Comparison of ENCODE assay signal across 8 cellular contexts in the genomic region with DNA sequence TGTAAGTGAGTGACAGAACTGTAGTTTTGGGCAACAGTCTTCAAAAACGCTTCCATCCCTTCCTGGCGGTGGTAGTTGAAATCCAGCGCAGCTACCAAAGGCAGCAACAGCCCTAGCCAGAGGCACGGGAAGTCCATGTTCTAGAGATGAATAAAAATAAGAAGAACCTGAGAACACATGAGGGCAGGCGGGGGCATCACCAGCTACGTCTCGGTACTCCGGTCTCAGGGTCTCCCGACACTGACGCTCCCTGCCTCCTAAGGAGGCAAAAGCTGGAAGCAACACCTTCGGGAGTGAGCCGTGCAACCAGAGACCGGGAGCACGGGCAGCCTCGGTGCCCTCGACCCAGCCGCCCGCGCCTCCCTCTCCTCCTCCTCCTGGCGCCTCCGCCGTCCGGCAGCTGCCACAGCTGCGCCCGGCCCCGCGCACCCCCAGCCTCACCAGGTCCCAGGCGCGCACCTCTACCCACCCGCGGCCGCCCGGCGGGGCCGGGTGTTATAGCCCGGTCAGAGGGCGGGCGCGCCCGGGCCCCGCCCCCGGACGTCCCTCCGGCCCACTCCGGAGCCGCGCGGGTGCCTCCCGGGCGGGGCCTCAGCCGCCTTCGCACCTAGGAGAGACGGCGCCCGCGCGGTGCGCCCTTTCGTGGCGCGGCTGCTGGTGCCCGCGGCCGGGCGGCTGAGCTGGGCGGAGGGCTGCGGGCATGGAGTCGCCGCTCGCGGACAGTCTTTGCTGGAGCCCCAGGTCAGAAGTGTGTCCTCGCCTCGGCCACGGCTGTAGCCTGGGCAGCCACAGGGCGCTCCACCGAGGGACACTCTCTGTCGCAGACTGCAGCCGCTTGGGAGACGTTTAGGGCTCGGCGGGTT. TPM values are rescaled to one million over a fixed set of nuclear protein-coding genes. Genes with fewer than 3 reads are reported as not detected.
DNase-seq lines count a peak whose midpoint lies in the region; ATAC-seq and TF ChIP-seq lines count a peak whose summit lies in the region.

A gene (minus strand): TSS at position 471 of the 863 bp plus-strand sequence. CDS start 334 bp downstream, at position 137.

- no peak for TF ChIP-seq CTCF in GM20000 (IDR thresholded peaks at IDR 0.05; ENCODE audit: extremely low read depth, missing control alignments)
- TF ChIP-seq CTCF in left ventricle myocardium inferior (IDR thresholded peaks at IDR 0.05; ENCODE audit: borderline replicate concordance), result no peak
- TF ChIP-seq CTCF in transverse colon (IDR thresholded peaks at IDR 0.05), result peak in 1 of 5 experiments; percentile 10

- DNase-seq in Caki2 (ENCODE audit: low read depth), result peak; percentile 90
- peak; percentile 90 for DNase-seq in GM20000 (ENCODE audit: low spot score)
- peak; percentile 11 for DNase-seq in HT-29 (ENCODE audit: low spot score)
- peak; percentile 16 to 48 for DNase-seq in SW 1271 (lab: John Stamatoyannopoulos, UW)
- peak; percentile 75 for DNase-seq in activated naive CD8-positive, alpha-beta T cell treated with anti-CD3 and anti-CD28 coated beads, Interleukin-2, amount 50 U/mL, for 24 hours
- DNase-seq in left ventricle myocardium inferior, result peak; percentile 67
- DNase-seq in posterior vena cava (ENCODE audit: low spot score), result peak; percentile 89
- DNase-seq in transverse colon, result peak; percentile 85

- intact Hi-C loops in left ventricle myocardium inferior (cut with micrococcal nuclease) (no loop called here), posterior vena cava (cut with DNase I) (no loop called here), transverse colon (cut with DNase I; ENCODE audit: low total_unique reads) (no loop called here)

- H3K27me3 ChIP-seq in left ventricle myocardium inferior (ENCODE audit: low read depth) (peaks cover 20% of the 10 kb centered on the region), transverse colon (peaks cover 13% of the 10 kb centered on the region)

- WGBS in transverse colon (ENCODE audit: low coverage in 1 of 2), 2 donors, result 1% methylated on average over 45 of the region's 81 CpGs; no CpG with 5 or more reads in 1 of the 2 donors

- H3K9me3 Mint-ChIP-seq in activated naive CD8-positive, alpha-beta T cell treated with anti-CD3 and anti-CD28 coated beads, Interleukin-2, amount 50 U/mL, for 24 hours, result no peaks in the 10 kb centered on the region

- H3K4me3 ChIP-seq in left ventricle myocardium inferior (peak within 1 kb of the TSS; percentile 80), transverse colon (peak within 1 kb of the TSS; percentile 55 to 79 (median 67))

- H3K4me1 ChIP-seq in left ventricle myocardium inferior, result peaks cover 29% of the 10 kb centered on the region
- peaks cover 0 to 25% (median 10%) of the 10 kb centered on the region in 4 donors for H3K4me1 ChIP-seq in transverse colon

- H3K27me3 Mint-ChIP-seq in activated naive CD8-positive, alpha-beta T cell treated with anti-CD3 and anti-CD28 coated beads, Interleukin-2, amount 50 U/mL, for 24 hours, result peaks cover 26% of the 10 kb centered on the region

- peaks cover 7% of the 10 kb centered on the region for H3K36me3 Mint-ChIP-seq in activated naive CD8-positive, alpha-beta T cell treated with anti-CD3 and anti-CD28 coated beads, Interleukin-2, amount 50 U/mL, for 24 hours (ENCODE audit: low read depth)

- H3K27ac ChIP-seq in left ventricle myocardium inferior (replicated peaks) (peak within 1 kb of the TSS; percentile 72), transverse colon (peak within 1 kb of the TSS; percentile 78 to 91 (median 86))

- H3K9me3 ChIP-seq in left ventricle myocardium inferior (replicated peaks) (peaks cover under 1% of the 10 kb centered on the region), transverse colon (no peaks in the 10 kb centered on the region)

- H3K4me1 Mint-ChIP-seq in activated naive CD8-positive, alpha-beta T cell treated with anti-CD3 and anti-CD28 coated beads, Interleukin-2, amount 50 U/mL, for 24 hours, result peaks cover 28% of the 10 kb centered on the region

- TF ChIP-seq POLR2A in transverse colon (IDR thresholded peaks at IDR 0.05), result peak; percentile 92

- TF ChIP-seq EP300 in transverse colon (IDR thresholded peaks at IDR 0.05; ENCODE audit: low read depth), result no peak

- in situ Hi-C loops in Caki2 (cut with HindIII; ENCODE audit: low pct_unique_long_range_greater_than_20kb, low sequenced_read_pairs), result no loop called here
- in situ Hi-C loops in transverse colon (cut with MboI; ENCODE audit: low pct_ligation_motif_present in 1 of 4, low pct_unique_long_range_greater_than_20kb in 1 of 4, low sequenced_read_pairs in 3 of 4), result no loop called here

- H3K36me3 ChIP-seq in left ventricle myocardium inferior (no peaks in the 10 kb centered on the region), transverse colon (no peaks in the 10 kb centered on the region)

- H3K27ac Mint-ChIP-seq in activated naive CD8-positive, alpha-beta T cell treated with anti-CD3 and anti-CD28 coated beads, Interleukin-2, amount 50 U/mL, for 24 hours, result peak within 1 kb of the TSS; percentile 42

- ATAC-seq in activated naive CD8-positive, alpha-beta T cell treated with anti-CD3 and anti-CD28 coated beads, Interleukin-2, amount 50 U/mL, for 24 hours, result peak; percentile 97

- H3K4me3 Mint-ChIP-seq in activated naive CD8-positive, alpha-beta T cell treated with anti-CD3 and anti-CD28 coated beads, Interleukin-2, amount 50 U/mL, for 24 hours, result peak within 1 kb of the TSS; percentile 81

RNA-seq across cellular contexts. Expression of the gene that starts here (rescaled TPM):
- total RNA-seq in Caki2 (2014; rRNA removed; shearing (Covaris generic); ENCODE audit: low replicate concordance), result 18.0 and 62.9 TPM in 2 replicates
- 0.34 TPM in 1 of 2 replicates, not detected in the other for total RNA-seq in HT-29 (2014; rRNA removed; shearing (Covaris generic))
- total RNA-seq in left ventricle myocardium inferior (6.3 TPM), posterior vena cava (10 to 100 TPM; 20.4 to 42.7 TPM), transverse colon (100 to 1,000 TPM in 3 of 4 donors, 10 to 100 TPM in 1; 36.4 to 147 (median 107) TPM)

Comparison
In these comparisons a context has a peak if more than half of its experiments do, and no peak if none do; other contexts are left out.
1. Peak in every context shown above with its lines: DNase-seq, ATAC-seq, H3K4me3 ChIP-seq and H3K27ac ChIP-seq.
2. Peak in DNase-seq in HT-29; RNA of the gene not detected or under 1 TPM.
3. DNase-seq: peak in every context shown above with its lines; median percentile 90 in Caki2; 90 in GM20000; 89 in posterior vena cava; 85 in transverse colon; 75 in activated naive CD8-positive, alpha-beta T cell treated with anti-CD3 and anti-CD28 coated beads, Interleukin-2, amount 50 U/mL, for 24 hours; 67 in left ventricle myocardium inferior; 32 in SW 1271; 11 in HT-29.